ENCODE assay signal across 10 cellular contexts in genomic region chr14:103045387-103045869, GRCh38.
A peak's percentile ranks its signal among the peaks of the same experiment; 100 is the strongest.
DNase-seq lines count a peak whose midpoint lies in the region; ATAC-seq and TF ChIP-seq lines count a peak whose summit lies in the region.
"Had no signal": no experiment of that assay in that cellular context is flagged by ENCODE, and none has a peak within 500 bp of the region (broad histone marks: within the 10 kb centered on the region; RNA-seq: fewer than 3 reads in every experiment).

No MANE protein-coding gene starts in this region.

- no peaks in the 10 kb centered on the region for H3K27me3 Mint-ChIP-seq in memory B cell

- DNase-seq in GM06990 (ENCODE audit: extremely low read depth, insufficient read length) (peak; percentile 48), RPMI8226 (peak; percentile 64), memory B cell (ENCODE audit: low spot score in 2 of 2) (no peak), superior temporal gyrus (ENCODE audit: extremely low spot score) (no peak), anterior cingulate cortex (lab: John Stamatoyannopoulos, UW) (no peak)
- DNase-seq: NCI-H2171 treated with DMSO at 0.1 percent for 48 hours had no signal

- peak overlapping the region; percentile 9 for H3K27ac Mint-ChIP-seq in memory B cell

- peaks cover 13% of the 10 kb centered on the region for H3K36me3 Mint-ChIP-seq in memory B cell

- H3K4me3 Mint-ChIP-seq in memory B cell, result peak overlapping the region; percentile 64

- H3K36me3 ChIP-seq in GM06990 (ENCODE audit: control insufficient read depth, insufficient read depth, low read length), result no peaks in the 10 kb centered on the region

- peaks cover 18% of the 10 kb centered on the region for H3K4me1 Mint-ChIP-seq in memory B cell

- no peaks in the 10 kb centered on the region for H3K9me3 Mint-ChIP-seq in memory B cell

- ATAC-seq in GM21447 (IDR thresholded peaks at IDR 0.05; ENCODE audit: unreplicated experiment), result peak; percentile 67
- peak; percentile 92 for ATAC-seq in memory B cell (ENCODE audit: low read depth)
- ATAC-seq in HG02623 (IDR thresholded peaks at IDR 0.05; ENCODE audit: unreplicated experiment), result no peak
- ATAC-seq in HG03139 (IDR thresholded peaks at IDR 0.05; ENCODE audit: unreplicated experiment), result no peak

- no peaks in the 10 kb centered on the region for H3K27me3 ChIP-seq in GM06990 (replicated peaks; ENCODE audit: control insufficient read depth, insufficient read depth, low read length)
- H3K27me3 ChIP-seq: esophagus muscularis mucosa had no signal

- H3K4me3 ChIP-seq in GM06990 (replicated peaks; ENCODE audit: low read depth, low read length), result peak overlapping the region; percentile 26
- H3K4me3 ChIP-seq: esophagus muscularis mucosa had no signal

- no peak for TF ChIP-seq CTCF in GM06990 (IDR thresholded peaks at IDR 0.05; ENCODE audit: insufficient read depth, low read length, poor library complexity, severe bottlenecking)

Comparison
In these comparisons a context has a peak if more than half of its experiments do, and no peak if none do; other contexts are left out.
1. DNase-seq: peak in GM06990 (single experiment) and RPMI8226 (single experiment); none in memory B cell (0 of 2), superior temporal gyrus (single experiment) and anterior cingulate cortex (0 of 58).
2. ATAC-seq: peak in GM21447 (single experiment) and memory B cell (single experiment); none in HG02623 (single experiment) and HG03139 (single experiment).